Comparison of ENCODE assay signal across 1 cellular context in genomic region chr1:23496490-23497181, GRCh38.
TF ChIP-seq lines count a peak whose summit lies in the region.

No MANE protein-coding gene starts in this region.

TF ChIP-seq in H1, 55 proteins besides CTCF, POLR2A, EP300 and RAD21:
- TF ChIP-seq JUND (IDR thresholded peaks at IDR 0.05; ENCODE audit: low read length), result no peak
- TF ChIP-seq, protein P1, sequence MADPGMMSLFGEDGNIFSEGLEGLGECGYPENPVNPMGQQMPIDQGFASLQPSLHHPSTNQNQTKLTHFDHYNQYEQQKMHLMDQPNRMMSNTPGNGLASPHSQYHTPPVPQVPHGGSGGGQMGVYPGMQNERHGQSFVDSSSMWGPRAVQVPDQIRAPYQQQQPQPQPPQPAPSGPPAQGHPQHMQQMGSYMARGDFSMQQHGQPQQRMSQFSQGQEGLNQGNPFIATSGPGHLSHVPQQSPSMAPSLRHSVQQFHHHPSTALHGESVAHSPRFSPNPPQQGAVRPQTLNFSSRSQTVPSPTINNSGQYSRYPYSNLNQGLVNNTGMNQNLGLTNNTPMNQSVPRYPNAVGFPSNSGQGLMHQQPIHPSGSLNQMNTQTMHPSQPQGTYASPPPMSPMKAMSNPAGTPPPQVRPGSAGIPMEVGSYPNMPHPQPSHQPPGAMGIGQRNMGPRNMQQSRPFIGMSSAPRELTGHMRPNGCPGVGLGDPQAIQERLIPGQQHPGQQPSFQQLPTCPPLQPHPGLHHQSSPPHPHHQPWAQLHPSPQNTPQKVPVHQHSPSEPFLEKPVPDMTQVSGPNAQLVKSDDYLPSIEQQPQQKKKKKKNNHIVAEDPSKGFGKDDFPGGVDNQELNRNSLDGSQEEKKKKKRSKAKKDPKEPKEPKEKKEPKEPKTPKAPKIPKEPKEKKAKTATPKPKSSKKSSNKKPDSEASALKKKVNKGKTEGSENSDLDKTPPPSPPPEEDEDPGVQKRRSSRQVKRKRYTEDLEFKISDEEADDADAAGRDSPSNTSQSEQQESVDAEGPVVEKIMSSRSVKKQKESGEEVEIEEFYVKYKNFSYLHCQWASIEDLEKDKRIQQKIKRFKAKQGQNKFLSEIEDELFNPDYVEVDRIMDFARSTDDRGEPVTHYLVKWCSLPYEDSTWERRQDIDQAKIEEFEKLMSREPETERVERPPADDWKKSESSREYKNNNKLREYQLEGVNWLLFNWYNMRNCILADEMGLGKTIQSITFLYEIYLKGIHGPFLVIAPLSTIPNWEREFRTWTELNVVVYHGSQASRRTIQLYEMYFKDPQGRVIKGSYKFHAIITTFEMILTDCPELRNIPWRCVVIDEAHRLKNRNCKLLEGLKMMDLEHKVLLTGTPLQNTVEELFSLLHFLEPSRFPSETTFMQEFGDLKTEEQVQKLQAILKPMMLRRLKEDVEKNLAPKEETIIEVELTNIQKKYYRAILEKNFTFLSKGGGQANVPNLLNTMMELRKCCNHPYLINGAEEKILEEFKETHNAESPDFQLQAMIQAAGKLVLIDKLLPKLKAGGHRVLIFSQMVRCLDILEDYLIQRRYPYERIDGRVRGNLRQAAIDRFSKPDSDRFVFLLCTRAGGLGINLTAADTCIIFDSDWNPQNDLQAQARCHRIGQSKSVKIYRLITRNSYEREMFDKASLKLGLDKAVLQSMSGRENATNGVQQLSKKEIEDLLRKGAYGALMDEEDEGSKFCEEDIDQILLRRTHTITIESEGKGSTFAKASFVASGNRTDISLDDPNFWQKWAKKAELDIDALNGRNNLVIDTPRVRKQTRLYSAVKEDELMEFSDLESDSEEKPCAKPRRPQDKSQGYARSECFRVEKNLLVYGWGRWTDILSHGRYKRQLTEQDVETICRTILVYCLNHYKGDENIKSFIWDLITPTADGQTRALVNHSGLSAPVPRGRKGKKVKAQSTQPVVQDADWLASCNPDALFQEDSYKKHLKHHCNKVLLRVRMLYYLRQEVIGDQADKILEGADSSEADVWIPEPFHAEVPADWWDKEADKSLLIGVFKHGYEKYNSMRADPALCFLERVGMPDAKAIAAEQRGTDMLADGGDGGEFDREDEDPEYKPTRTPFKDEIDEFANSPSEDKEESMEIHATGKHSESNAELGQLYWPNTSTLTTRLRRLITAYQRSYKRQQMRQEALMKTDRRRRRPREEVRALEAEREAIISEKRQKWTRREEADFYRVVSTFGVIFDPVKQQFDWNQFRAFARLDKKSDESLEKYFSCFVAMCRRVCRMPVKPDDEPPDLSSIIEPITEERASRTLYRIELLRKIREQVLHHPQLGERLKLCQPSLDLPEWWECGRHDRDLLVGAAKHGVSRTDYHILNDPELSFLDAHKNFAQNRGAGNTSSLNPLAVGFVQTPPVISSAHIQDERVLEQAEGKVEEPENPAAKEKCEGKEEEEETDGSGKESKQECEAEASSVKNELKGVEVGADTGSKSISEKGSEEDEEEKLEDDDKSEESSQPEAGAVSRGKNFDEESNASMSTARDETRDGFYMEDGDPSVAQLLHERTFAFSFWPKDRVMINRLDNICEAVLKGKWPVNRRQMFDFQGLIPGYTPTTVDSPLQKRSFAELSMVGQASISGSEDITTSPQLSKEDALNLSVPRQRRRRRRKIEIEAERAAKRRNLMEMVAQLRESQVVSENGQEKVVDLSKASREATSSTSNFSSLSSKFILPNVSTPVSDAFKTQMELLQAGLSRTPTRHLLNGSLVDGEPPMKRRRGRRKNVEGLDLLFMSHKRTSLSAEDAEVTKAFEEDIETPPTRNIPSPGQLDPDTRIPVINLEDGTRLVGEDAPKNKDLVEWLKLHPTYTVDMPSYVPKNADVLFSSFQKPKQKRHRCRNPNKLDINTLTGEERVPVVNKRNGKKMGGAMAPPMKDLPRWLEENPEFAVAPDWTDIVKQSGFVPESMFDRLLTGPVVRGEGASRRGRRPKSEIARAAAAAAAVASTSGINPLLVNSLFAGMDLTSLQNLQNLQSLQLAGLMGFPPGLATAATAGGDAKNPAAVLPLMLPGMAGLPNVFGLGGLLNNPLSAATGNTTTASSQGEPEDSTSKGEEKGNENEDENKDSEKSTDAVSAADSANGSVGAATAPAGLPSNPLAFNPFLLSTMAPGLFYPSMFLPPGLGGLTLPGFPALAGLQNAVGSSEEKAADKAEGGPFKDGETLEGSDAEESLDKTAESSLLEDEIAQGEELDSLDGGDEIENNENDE (IDR thresholded peaks at IDR 0.05; ENCODE audit: insufficient replicate concordance, low read length), result no peak
- no peak for TF ChIP-seq EGR1 (IDR thresholded peaks at IDR 0.05; ENCODE audit: borderline replicate concordance, low read depth, low read length)
- TF ChIP-seq CEBPB (IDR thresholded peaks at IDR 0.05; ENCODE audit: low read depth, low read length), result no peak
- TF ChIP-seq BACH1 (IDR thresholded peaks at IDR 0.05; ENCODE audit: low read length), result no peak
- TF ChIP-seq BRCA1 (IDR thresholded peaks at IDR 0.05; ENCODE audit: low read depth, low read length), result no peak
- no peak for TF ChIP-seq NRF1 (IDR thresholded peaks at IDR 0.05; ENCODE audit: low read depth, low read length)
- no peak for TF ChIP-seq RXRA (IDR thresholded peaks at IDR 0.05; ENCODE audit: insufficient read depth, low read depth, low read length)
- no peak for TF ChIP-seq KDM5A (IDR thresholded peaks at IDR 0.05; ENCODE audit: low read length)
- no peak for TF ChIP-seq ATF2 (IDR thresholded peaks at IDR 0.05; ENCODE audit: low read length)
